Comparison of ENCODE assay signal across 7 cellular contexts in genomic region chr17:60169921-60170817, GRCh38.
A peak's percentile ranks its signal among the peaks of the same experiment; 100 is the strongest.
DNase-seq lines count a peak whose midpoint lies in the region; ATAC-seq lines count a peak whose summit lies in the region.

No MANE protein-coding gene starts in this region.

- peak overlapping the region; percentile 3 to 18 for H3K27ac Mint-ChIP-seq in effector memory CD8-positive, alpha-beta T cell

- peak; percentile 44 for ATAC-seq in effector memory CD8-positive, alpha-beta T cell (replicated peaks)
- no peak for ATAC-seq in GM19324 (IDR thresholded peaks at IDR 0.05; ENCODE audit: low FRiP score, unreplicated experiment)
- ATAC-seq in HG02884 (IDR thresholded peaks at IDR 0.05; ENCODE audit: unreplicated experiment), result no peak

- H3K27me3 Mint-ChIP-seq in effector memory CD8-positive, alpha-beta T cell, result peaks cover 0 to 8% of the 10 kb centered on the region in 2 donors

- H3K9me3 Mint-ChIP-seq in effector memory CD8-positive, alpha-beta T cell, result no peaks in the 10 kb centered on the region

- no peaks in the 10 kb centered on the region for H3K36me3 Mint-ChIP-seq in effector memory CD8-positive, alpha-beta T cell (ENCODE audit: insufficient read depth)

- H3K4me3 Mint-ChIP-seq in effector memory CD8-positive, alpha-beta T cell, result no peak overlapping the region

- H3K4me1 Mint-ChIP-seq in effector memory CD8-positive, alpha-beta T cell (ENCODE audit: low read depth in 2 of 2), result peaks cover 4 to 5% of the 10 kb centered on the region in 2 donors

- DNase-seq in GF-D8 (lab: John Stamatoyannopoulos, UW) (peak; percentile 55), NOMO-1 treated with dmso at 0.1 percent for 144 hours (lab: John Stamatoyannopoulos, UW; ENCODE audit: unreplicated experiment) (peak; percentile 61), pons (ENCODE audit: low spot score) (peak; percentile 31), NCI-H2107 treated with DMSO at 0.1 percent for 48 hours (lab: John Stamatoyannopoulos, UW; ENCODE audit: unreplicated experiment) (no peak)
- no peak for DNase-seq in effector memory CD8-positive, alpha-beta T cell

Comparison
In these comparisons a context has a peak if more than half of its experiments do, and no peak if none do; other contexts are left out.
1. DNase-seq: peak in GF-D8 (single experiment), NOMO-1 treated with dmso at 0.1 percent for 144 hours (single experiment) and pons (single experiment); none in effector memory CD8-positive, alpha-beta T cell (0 of 3) and NCI-H2107 treated with DMSO at 0.1 percent for 48 hours (single experiment).